In genomic region chr1:69755647-69756046, GRCh38 we compare ENCODE assay signal across 34 cellular contexts.
"Had no signal": no experiment of that assay in that cellular context is flagged by ENCODE, and none has a peak within 500 bp of the region (broad histone marks: within the 10 kb centered on the region; RNA-seq: fewer than 3 reads in every experiment).

No MANE protein-coding gene starts in this region.

- H3K27ac ChIP-seq: adrenal gland, body of pancreas, brain microvascular endothelial cell, breast epithelium, VCaP had no signal

- H3K9me3 ChIP-seq: adrenal gland, body of pancreas, breast epithelium had no signal

- H3K36me3 ChIP-seq: adrenal gland, brain microvascular endothelial cell, breast epithelium had no signal

- ATAC-seq: activated CD4-positive, alpha-beta T cell treated with anti-CD3 and anti-CD28 coated beads for 36 hours; activated CD8-positive, alpha-beta memory T cell treated with anti-CD3 and anti-CD28 coated beads, Interleukin-2, amount 10 ng/mL, durations not matched to agents 7 days and 5 days; activated CD8-positive, alpha-beta T cell treated with anti-CD3 and anti-CD28 coated beads, Interleukin-2, amount 10 ng/mL, durations not matched to agents 7 days and 5 days; activated naive CD4-positive, alpha-beta T cell treated with anti-CD3 and anti-CD28 coated beads, Interleukin-2, amount 50 U/mL, for 72 hours; activated T-cell treated with anti-CD3 and anti-CD28 coated beads, Interleukin-2, amount 50 U/mL, for 72 hours; activated T-helper 17 cell treated with anti-CD3 and anti-CD28 coated beads, Interleukin-2, amount 50 U/mL, for 72 hours; body of pancreas had no signal

- H3K27me3 ChIP-seq: adrenal gland, body of pancreas, brain microvascular endothelial cell, breast epithelium had no signal

- H3K4me3 ChIP-seq: adrenal gland, body of pancreas, breast epithelium had no signal

- DNase-seq: activated B cell treated with CpG ODN at 0.5 μM for 24 hours; activated CD4-positive, alpha-beta memory T cell treated with anti-CD3 and anti-CD28 coated beads, Interleukin-2, amount 10 ng/mL, durations not matched to agents 7 days and 5 days; activated CD4-positive, alpha-beta T cell treated with anti-CD3 and anti-CD28 coated beads for 1 hour; activated CD4-positive, alpha-beta T cell treated with anti-CD3 and anti-CD28 coated beads for 36 hours; activated CD4-positive, alpha-beta T cell treated with anti-CD3 and anti-CD28 coated beads for 48 hours; activated CD4-positive, alpha-beta T cell treated with anti-CD3 and anti-CD28 coated beads, Interleukin-2, amount 10 ng/mL, durations not matched to agents 7 days and 5 days; activated CD4-positive, alpha-beta T cell treated with anti-CD3 and anti-CD28 coated beads, Interleukin-2, amount 50 U/mL, for 48 hours; activated CD8-positive, alpha-beta memory T cell treated with anti-CD3 and anti-CD28 coated beads for 24 hours; activated CD8-positive, alpha-beta memory T cell treated with anti-CD3 and anti-CD28 coated beads, Interleukin-2, amount 10 ng/mL, durations not matched to agents 7 days and 5 days; activated CD8-positive, alpha-beta memory T cell treated with anti-CD3 and anti-CD28 coated beads, Interleukin-2, amount 50 U/mL, for 48 hours; activated CD8-positive, alpha-beta T cell treated with anti-CD3 and anti-CD28 coated beads, Interleukin-2, amount 10 ng/mL, durations not matched to agents 7 days and 5 days; activated effector memory CD4-positive, alpha-beta T cell treated with anti-CD3 and anti-CD28 coated beads, Interleukin-2, amount 50 U/mL, for 16 hours; activated gamma-delta T cell treated with Interleukin-2 at 50 U/mL for 16 hours; activated naive CD4-positive, alpha-beta T cell; activated naive CD4-positive, alpha-beta T cell treated with anti-CD3 and anti-CD28 coated beads for 36 hours; activated naive CD4-positive, alpha-beta T cell treated with anti-CD3 and anti-CD28 coated beads, Interleukin-2, amount 50 U/mL, for 16 hours; activated naive CD8-positive, alpha-beta T cell treated with anti-CD3 and anti-CD28 coated beads for 36 hours; activated T-cell treated with anti-CD3 and anti-CD28 coated beads, Interleukin-2, amount 50 U/mL, for 24 hours; activated T-cell treated with anti-CD3 and anti-CD28 coated beads, Interleukin-2, amount 50 U/mL, for 72 hours; adrenal gland; amniotic stem cell; aorta; body of pancreas; brain microvascular endothelial cell; cerebellar nuclear complex; T-helper 1 cell; T-helper 2 cell; T-helper 9 cell had no signal

- H3K4me1 ChIP-seq: adrenal gland, body of pancreas, breast epithelium had no signal

- FAIRE-seq: astrocyte, TTC549 had no signal
